Comparison of ENCODE assay signal across 8 cellular contexts in the genomic region with DNA sequence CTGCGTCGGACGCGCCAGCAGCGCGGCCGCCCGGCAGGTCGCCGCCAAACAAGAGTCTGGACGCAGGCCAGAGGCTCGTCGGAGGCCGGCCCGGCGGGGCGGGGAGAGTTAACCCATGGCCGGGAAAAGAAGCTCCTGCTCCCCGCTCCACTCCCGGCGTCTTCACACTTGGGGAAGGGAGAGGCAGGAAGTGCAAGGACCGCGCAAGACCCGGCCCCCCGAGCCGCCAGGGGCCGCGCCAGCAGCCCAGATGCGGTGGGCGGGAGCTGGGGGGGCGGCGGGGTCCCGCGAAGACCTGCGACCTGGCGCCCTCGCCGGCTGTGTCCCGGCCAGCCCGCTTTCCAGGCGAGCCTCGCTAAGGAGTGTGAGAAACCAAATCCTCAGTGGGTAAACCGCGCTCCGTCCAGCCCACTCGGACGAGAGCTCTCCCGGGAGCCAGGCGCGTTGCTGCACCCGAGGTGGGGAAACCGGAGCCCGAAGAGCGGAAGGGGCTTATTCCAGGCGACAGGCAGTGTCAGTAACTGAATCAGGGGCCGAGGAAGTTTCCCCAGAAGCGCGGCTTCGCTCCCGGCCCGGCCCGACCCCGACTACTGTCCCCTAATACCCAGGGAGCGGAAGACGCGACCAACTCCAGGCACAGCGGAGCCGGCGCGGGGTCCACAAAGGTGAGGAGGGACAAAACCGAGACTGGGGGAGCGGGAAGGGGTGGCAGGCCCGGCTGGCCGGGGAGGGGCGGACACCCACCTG. TPM values are rescaled to one million over a fixed set of nuclear protein-coding genes. Genes with fewer than 3 reads are reported as not detected.
DNase-seq lines count a peak whose midpoint lies in the region; ATAC-seq and TF ChIP-seq lines count a peak whose summit lies in the region.

No MANE protein-coding gene starts in this region.

- peak overlapping the region; percentile 82 for H3K4me3 Mint-ChIP-seq in CD8-positive, alpha-beta T cell
- peak overlapping the region; percentile 91 for H3K4me3 Mint-ChIP-seq in type B pancreatic cell

- H3K4me1 Mint-ChIP-seq in CD8-positive, alpha-beta T cell (ENCODE audit: low read depth): peaks cover 14% of the 10 kb centered on the region
- H3K4me1 Mint-ChIP-seq in type B pancreatic cell (ENCODE audit: unreplicated experiment): peaks cover 17% of the 10 kb centered on the region

- H3K36me3 Mint-ChIP-seq in CD8-positive, alpha-beta T cell: no peaks in the 10 kb centered on the region
- H3K36me3 Mint-ChIP-seq in type B pancreatic cell: peaks cover 10% of the 10 kb centered on the region

- WGBS in lung, 2 donors: 1 to 2% methylated on average over 62 to 75 of the region's 75 CpGs

- ATAC-seq in CD8-positive, alpha-beta T cell: peak; percentile 15
- ATAC-seq in GM21576 (IDR thresholded peaks at IDR 0.05; ENCODE audit: unreplicated experiment) (peak; percentile 6), RWPE2 (ENCODE audit: low read depth) (peak; percentile 46), lung (ENCODE audit: insufficient read depth, low FRiP score) (peak; percentile 47)

- CTCF ChIA-PET in CD8-positive, alpha-beta T cell (lab: Charles Lee): interaction anchor here (0.9 to 2.0 kb wide), 4 partner anchors 9 to 70 kb away, joined by 3 to 4 read pairs (median 4); no protein-coding TSS in a partner anchor

- peaks cover 42% of the 10 kb centered on the region for H3K27me3 Mint-ChIP-seq in CD8-positive, alpha-beta T cell (ENCODE audit: low read depth)
- H3K27me3 Mint-ChIP-seq in type B pancreatic cell: peaks cover 15% of the 10 kb centered on the region

- intact Hi-C loops in CD8-positive, alpha-beta T cell (cut with DNase I, micrococcal nuclease): loop anchor here (2.0 to 10.0 kb wide), 3 partner anchors 54 to 62 kb away; a partner anchor contains a TSS

- H3K27ac ChIP-seq in CD8-positive, alpha-beta T cell (ENCODE audit: low read depth, low read length): no peak overlapping the region
- H3K27ac ChIP-seq in RWPE2 (ENCODE audit: poor library complexity, severe bottlenecking): peak overlapping the region; percentile 34
- no peak overlapping the region for H3K27ac ChIP-seq in effector memory CD4-positive, alpha-beta T cell (ENCODE audit: insufficient read depth, low read length, poor library complexity, severe bottlenecking)
- H3K27ac ChIP-seq in lung (ENCODE audit: low read depth in 1 of 2, low read length in 1 of 2): peak overlapping the region; percentile 65 to 88

- H3K27me3 ChIP-seq in CD8-positive, alpha-beta T cell (ENCODE audit: insufficient read depth, low read length): peaks cover 8% of the 10 kb centered on the region
- H3K27me3 ChIP-seq in RWPE2 (ENCODE audit: insufficient read depth, poor library complexity, severe bottlenecking) (no peaks in the 10 kb centered on the region), lung (ENCODE audit: control insufficient read depth, insufficient read depth) (no peaks in the 10 kb centered on the region)
- peaks cover 21% of the 10 kb centered on the region for H3K27me3 ChIP-seq in effector memory CD4-positive, alpha-beta T cell (replicated peaks; ENCODE audit: control insufficient read depth, insufficient read depth, low read length, poor library complexity, severe bottlenecking)

- H3K9me3 Mint-ChIP-seq in CD8-positive, alpha-beta T cell: peaks cover 4% of the 10 kb centered on the region
- H3K9me3 Mint-ChIP-seq in type B pancreatic cell: no peaks in the 10 kb centered on the region

- peak in 1 of 7 experiments; percentile 13 for DNase-seq in CD8-positive, alpha-beta T cell
- DNase-seq in RWPE2 (ENCODE audit: low spot score) (no peak), lung (ENCODE audit: low spot score) (peak; percentile 54), type B pancreatic cell (ENCODE audit: extremely low spot score, unreplicated experiment) (peak; percentile 72), GM19240 (ENCODE audit: insufficient read length, low spot score) (no peak), RKO (ENCODE audit: low spot score) (no peak)
- no peak for DNase-seq in effector memory CD4-positive, alpha-beta T cell

- POLR2A ChIA-PET in CD8-positive, alpha-beta T cell (lab: Charles Lee): interaction anchor here (2.4 kb wide), 1 partner anchor 49 kb away, joined by 6 read pairs; no protein-coding TSS in a partner anchor

- peak overlapping the region; percentile 48 for H3K4me3 ChIP-seq in CD8-positive, alpha-beta T cell (ENCODE audit: low read depth, low read length)
- H3K4me3 ChIP-seq in RWPE2 (ENCODE audit: severe bottlenecking): peak overlapping the region; percentile 89
- H3K4me3 ChIP-seq in effector memory CD4-positive, alpha-beta T cell (ENCODE audit: insufficient read depth, low read depth, low read length, poor library complexity, severe bottlenecking): peak overlapping the region; percentile 71
- H3K4me3 ChIP-seq in lung: peak overlapping the region; percentile 67

- no peak for TF ChIP-seq CTCF in CD8-positive, alpha-beta T cell (IDR thresholded peaks at IDR 0.05)
- peak; percentile 14 for TF ChIP-seq CTCF in RWPE2 (IDR thresholded peaks at IDR 0.05; ENCODE audit: poor library complexity, severe bottlenecking)
- no peak for TF ChIP-seq CTCF in lung (IDR thresholded peaks at IDR 0.05; ENCODE audit: control extremely low read depth, extremely low read depth)
- peak; percentile 22 for TF ChIP-seq CTCF in type B pancreatic cell (conservative IDR thresholded peaks at IDR 0.05)

- H3K4me1 ChIP-seq in CD8-positive, alpha-beta T cell (ENCODE audit: insufficient read depth, low read length): peaks cover 14% of the 10 kb centered on the region
- peaks cover 5% of the 10 kb centered on the region for H3K4me1 ChIP-seq in RWPE2 (ENCODE audit: insufficient read depth, poor library complexity, severe bottlenecking)
- peaks cover 12% of the 10 kb centered on the region for H3K4me1 ChIP-seq in effector memory CD4-positive, alpha-beta T cell (ENCODE audit: control insufficient read depth, insufficient read depth, low read length, poor library complexity, severe bottlenecking)
- H3K4me1 ChIP-seq in lung (ENCODE audit: control insufficient read depth in 2 of 2, insufficient read depth in 2 of 2, low read length in 2 of 2): peaks cover 2 to 8% of the 10 kb centered on the region in 2 donors

- H3K9me3 ChIP-seq in CD8-positive, alpha-beta T cell (ENCODE audit: low read length): no peaks in the 10 kb centered on the region
- H3K9me3 ChIP-seq in RWPE2 (ENCODE audit: severe bottlenecking) (no peaks in the 10 kb centered on the region), lung (ENCODE audit: control insufficient read depth in 2 of 2, insufficient read depth in 1 of 2, low read length in 1 of 2) (peaks cover 0 to 2% of the 10 kb centered on the region in 2 donors)
- no peaks in the 10 kb centered on the region for H3K9me3 ChIP-seq in effector memory CD4-positive, alpha-beta T cell (ENCODE audit: control insufficient read depth, low read length)

- H3K27ac Mint-ChIP-seq in CD8-positive, alpha-beta T cell: no peak overlapping the region
- H3K27ac Mint-ChIP-seq in type B pancreatic cell: peak overlapping the region; percentile 53

- H3K36me3 ChIP-seq in CD8-positive, alpha-beta T cell (ENCODE audit: insufficient read depth, low read length): no peaks in the 10 kb centered on the region
- no peaks in the 10 kb centered on the region for H3K36me3 ChIP-seq in RWPE2 (ENCODE audit: low read depth)
- H3K36me3 ChIP-seq in effector memory CD4-positive, alpha-beta T cell (ENCODE audit: control insufficient read depth, insufficient read depth, low read length): no peaks in the 10 kb centered on the region
- H3K36me3 ChIP-seq in lung (ENCODE audit: control insufficient read depth in 2 of 2, insufficient read depth in 2 of 2, low read length in 2 of 2): no peaks in the 10 kb centered on the region

RNA-seq across cellular contexts. Expression of a gene that starts 0.7 kb away (rescaled TPM):
- not detected for total RNA-seq in CD8-positive, alpha-beta T cell
- total RNA-seq in lung: 10 to 100 TPM in 1 of 2 donors, 1 to 10 TPM in 1; 7.1 to 13.1 TPM
- 1 to 10 TPM; 3.3 to 3.4 TPM for polyA plus RNA-seq in lung
- total RNA-seq in type B pancreatic cell (ENCODE audit: low replicate concordance): 8.4 and 51.9 TPM in 2 replicates

Comparison
In these comparisons a context has a peak if more than half of its experiments do, and no peak if none do; other contexts are left out.
1. DNase-seq: peak in lung (single experiment) and type B pancreatic cell (single experiment); none in RWPE2 (single experiment), effector memory CD4-positive, alpha-beta T cell (0 of 3), GM19240 (single experiment) and RKO (single experiment).
2. H3K27ac ChIP-seq: peak in RWPE2 (single experiment) and lung (2 of 2); none in CD8-positive, alpha-beta T cell (single experiment) and effector memory CD4-positive, alpha-beta T cell (single experiment).
3. CTCF ChIP-seq: peak in RWPE2 (single experiment) and type B pancreatic cell (single experiment); none in CD8-positive, alpha-beta T cell (single experiment) and lung (single experiment).
4. Peak in every context shown above with its lines, with median percentiles within 50 percentile points of each other: ATAC-seq and H3K4me3 ChIP-seq.